Comparison of ENCODE assay signal across 15 cellular contexts in genomic region chr6:123089223-123089622, GRCh38.
DNase-seq lines count a peak whose midpoint lies in the region; ATAC-seq and TF ChIP-seq lines count a peak whose summit lies in the region.
"Had no signal": no experiment of that assay in that cellular context is flagged by ENCODE, and none has a peak within 500 bp of the region (broad histone marks: within the 10 kb centered on the region; RNA-seq: fewer than 3 reads in every experiment).

No MANE protein-coding gene starts in this region.

- CTCF ChIA-PET in HEK293 (lab: Yijun Ruan, JAX) = interaction anchor here (0.7 kb wide), 1 partner anchor 219 kb away, joined by 3 read pairs; no protein-coding TSS in a partner anchor

- H3K9me3 ChIP-seq in HEK293 (ENCODE audit: control insufficient read depth, insufficient read depth, low read depth, low read length) = no peaks in the 10 kb centered on the region
- no peaks in the 10 kb centered on the region for H3K9me3 ChIP-seq in BE2C

- no peaks in the 10 kb centered on the region for H3K27me3 ChIP-seq in BE2C

- H3K4me3 ChIP-seq in HEK293 (ENCODE audit: low read depth, low read length) (no peak overlapping the region), choroid plexus epithelial cell (ENCODE audit: low read depth, low read length) (no peak overlapping the region), BE2C (ENCODE audit: low read depth, low read length) (no peak overlapping the region)

- POLR2A ChIA-PET in HEK293 (lab: Yijun Ruan, JAX) = no interaction called here

- no peak for ATAC-seq in GM18861 (IDR thresholded peaks at IDR 0.05; ENCODE audit: unreplicated experiment)
- ATAC-seq: T-helper 17 cell had no signal

- no peak for TF ChIP-seq CTCF in HEK293 (tag by site-specific recombination; IDR thresholded peaks at IDR 0.05)
- TF ChIP-seq CTCF in choroid plexus epithelial cell (conservative IDR thresholded peaks at IDR 0.05; ENCODE audit: low read depth, low read length) = no peak
- no peak for TF ChIP-seq CTCF in BE2C (IDR thresholded peaks at IDR 0.05; ENCODE audit: low read depth, low read length)

- H3K4me1 ChIP-seq in HEK293 (ENCODE audit: control insufficient read depth, insufficient read depth, low read length) (peaks cover 9% of the 10 kb centered on the region), BE2C (no peaks in the 10 kb centered on the region)

- DNase-seq in NCI-H1105 treated with DMSO at 0.1 percent for 48 hours (lab: John Stamatoyannopoulos, UW) = peak; percentile 88
- DNase-seq in NCI-H510A (lab: John Stamatoyannopoulos, UW) = peak; percentile 2
- peak; percentile 32 for DNase-seq in choroid plexus epithelial cell (ENCODE audit: low read depth)
- no peak for DNase-seq in BE2C
- no peak for DNase-seq in activated effector memory CD4-positive, alpha-beta T cell treated with anti-CD3 and anti-CD28 coated beads, Interleukin-2, amount 50 U/mL, for 16 hours
- DNase-seq: CD4-positive, alpha-beta memory T cell; EL; HFFc6; Karpas-422; NCI-H1417 treated with DMSO at 0.1 percent for 48 hours; NCI-H526; SHP77 treated with DMSO at 0.1 percent for 48 hours; T-helper 17 cell had no signal

- H3K36me3 ChIP-seq in HEK293 (ENCODE audit: control insufficient read depth in 2 of 2, insufficient read depth in 1 of 2, low read length in 2 of 2) (no peaks in the 10 kb centered on the region), BE2C (no peaks in the 10 kb centered on the region)

- no peak overlapping the region for H3K27ac ChIP-seq in HEK293 (ENCODE audit: extremely low read depth, low read depth, low read length)

TF ChIP-seq in HEK293, 187 proteins besides CTCF, POLR2A, EP300 and RAD21 (continues in another document):
- TF ChIP-seq BCL6B (tag by site-specific recombination; IDR thresholded peaks at IDR 0.05) (peak; percentile 52), ZNF707 (tag by site-specific recombination; IDR thresholded peaks at IDR 0.05) (no peak), TSHZ1 (tag by site-specific recombination; IDR thresholded peaks at IDR 0.05; ENCODE audit: borderline replicate concordance) (no peak), ZNF792 (tag by site-specific recombination; IDR thresholded peaks at IDR 0.05) (no peak), ZNF521 (tag by site-specific recombination; IDR thresholded peaks at IDR 0.05) (no peak), ZNF26 (tag by site-specific recombination; IDR thresholded peaks at IDR 0.05) (no peak), HOXA7 (CRISPR knock-in tag; IDR thresholded peaks at IDR 0.05; ENCODE audit: borderline replicate concordance) (no peak), ZNF677 (tag by site-specific recombination; IDR thresholded peaks at IDR 0.05) (no peak), KLF9 (tag by site-specific recombination; IDR thresholded peaks at IDR 0.05; ENCODE audit: low read depth) (no peak), ZBTB10 (tag by site-specific recombination; IDR thresholded peaks at IDR 0.05) (no peak), ZNF280C (tag by site-specific recombination; IDR thresholded peaks at IDR 0.05) (no peak), ZNF274 (IDR thresholded peaks at IDR 0.05; ENCODE audit: low read length) (no peak), ZNF274 (tag by site-specific recombination; IDR thresholded peaks at IDR 0.05; ENCODE audit: borderline replicate concordance) (no peak)

Comparison
In these comparisons a context has a peak if more than half of its experiments do, and no peak if none do; other contexts are left out.
1. DNase-seq: peak in NCI-H1105 treated with DMSO at 0.1 percent for 48 hours (single experiment), NCI-H510A (single experiment) and choroid plexus epithelial cell (single experiment); none in BE2C (single experiment) and activated effector memory CD4-positive, alpha-beta T cell treated with anti-CD3 and anti-CD28 coated beads, Interleukin-2, amount 50 U/mL, for 16 hours (single experiment).